22 cellular contexts compared by ENCODE assay signal in the genomic region with DNA sequence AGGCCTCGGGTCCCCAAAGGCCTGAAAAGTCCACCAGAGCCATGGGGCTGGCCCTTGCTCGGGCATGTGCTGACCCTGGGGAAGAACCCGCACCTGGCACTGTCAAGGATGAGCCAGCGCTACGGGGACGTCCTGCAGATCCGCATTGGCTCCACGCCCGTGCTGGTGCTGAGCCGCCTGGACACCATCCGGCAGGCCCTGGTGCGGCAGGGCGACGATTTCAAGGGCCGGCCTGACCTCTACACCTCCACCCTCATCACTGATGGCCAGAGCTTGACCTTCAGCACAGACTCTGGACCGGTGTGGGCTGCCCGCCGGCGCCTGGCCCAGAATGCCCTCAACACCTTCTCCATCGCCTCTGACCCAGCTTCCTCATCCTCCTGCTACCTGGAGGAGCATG. TPM values are rescaled to one million over a fixed set of nuclear protein-coding genes. Genes with fewer than 3 reads are reported as not detected.
DNase-seq lines count a peak whose midpoint lies in the region; ATAC-seq and TF ChIP-seq lines count a peak whose summit lies in the region.
"Had no signal": no experiment of that assay in that cellular context is flagged by ENCODE, and none has a peak within 500 bp of the region (broad histone marks: within the 10 kb centered on the region; RNA-seq: fewer than 3 reads in every experiment).

No MANE protein-coding gene starts in this region.

- CTCF ChIA-PET in WTC11 (lab: Charles Lee), result interaction anchor here (0.5 to 5.8 kb wide), 5 partner anchors 13 to 580 kb away, joined by 3 to 56 read pairs (median 6); no protein-coding TSS in a partner anchor

- H3K4me3 Mint-ChIP-seq in WTC11, result no peak overlapping the region
- H3K4me3 Mint-ChIP-seq: B cell; CD4-positive, CD25-positive, alpha-beta regulatory T cell; CD8-positive, alpha-beta T cell; H9; HFFc6 had no signal

- ATAC-seq in WTC11 (no peak), left lobe of liver (peak; percentile 84), right lobe of liver (peak; percentile 82 to 90 (median 87)), GM19395 (IDR thresholded peaks at IDR 0.05; ENCODE audit: unreplicated experiment) (no peak)
- ATAC-seq: CD8-positive, alpha-beta T cell; GM12878 had no signal

- no peak overlapping the region for H3K27ac Mint-ChIP-seq in WTC11
- H3K27ac Mint-ChIP-seq: B cell; CD4-positive, CD25-positive, alpha-beta regulatory T cell; CD8-positive, alpha-beta T cell; H9; HFFc6 had no signal

- intact Hi-C loops in right lobe of liver (cut with DNase I), result no loop called here

- no peaks in the 10 kb centered on the region for H3K36me3 Mint-ChIP-seq in WTC11
- H3K36me3 Mint-ChIP-seq: CD4-positive, CD25-positive, alpha-beta regulatory T cell; CD8-positive, alpha-beta T cell had no signal

- H3K27me3 Mint-ChIP-seq in WTC11 (ENCODE audit: low read depth), result peaks cover 6% of the 10 kb centered on the region

- H3K36me3 ChIP-seq in right lobe of liver, result peaks cover 0 to 8% (median 0%) of the 10 kb centered on the region in 4 donors
- no peaks in the 10 kb centered on the region for H3K36me3 ChIP-seq in Peyer's patch
- H3K36me3 ChIP-seq: BLaER1 had no signal

- WGBS in right lobe of liver (ENCODE audit: insufficient coverage, low coverage, low lambda C conversion rate, missing lambda C conversion rate), result 20% methylated on average over 1 of the region's 20 CpGs

- H3K4me1 Mint-ChIP-seq in WTC11, result peaks cover 7% of the 10 kb centered on the region; the same call in 1 of the 2 replicates
- H3K4me1 Mint-ChIP-seq: B cell; CD4-positive, CD25-positive, alpha-beta regulatory T cell had no signal

- no peak for TF ChIP-seq CTCF in WTC11 (IDR thresholded peaks at IDR 0.05)
- TF ChIP-seq CTCF in right lobe of liver (IDR thresholded peaks at IDR 0.05), result no peak
- no peak for TF ChIP-seq CTCF in Peyer's patch (IDR thresholded peaks at IDR 0.05)

- no peaks in the 10 kb centered on the region for H3K27me3 ChIP-seq in right lobe of liver
- H3K27me3 ChIP-seq in Peyer's patch, result no peaks in the 10 kb centered on the region
- H3K27me3 ChIP-seq: BLaER1 had no signal

- DNase-seq in WTC11 (ENCODE audit: low spot score), result no peak
- DNase-seq in left lobe of liver (ENCODE audit: low spot score), result peak; percentile 92
- DNase-seq in right lobe of liver, result peak; percentile 86 to 94 (median 92)
- DNase-seq in Peyer's patch, result no peak
- no peak for DNase-seq in G401 (ENCODE audit: low spot score)
- DNase-seq: Caco-2; CD4-positive, CD25-positive, alpha-beta regulatory T cell; CD8-positive, alpha-beta T cell; DMS153; DND-41; GDM1; GM23248; H9; HFFc6 had no signal

- TF ChIP-seq POLR2A in right lobe of liver (IDR thresholded peaks at IDR 0.05) (no peak), Peyer's patch (IDR thresholded peaks at IDR 0.05) (no peak)

- in situ Hi-C loops in G401 (cut with HindIII; ENCODE audit: low sequenced_read_pairs), result loop anchor here (25.0 kb wide), 1 partner anchor 388 kb away; a partner anchor contains a TSS

- H3K4me1 ChIP-seq in right lobe of liver, result peaks cover 0 to 32% (median 13%) of the 10 kb centered on the region in 4 donors
- no peaks in the 10 kb centered on the region for H3K4me1 ChIP-seq in Peyer's patch
- H3K4me1 ChIP-seq: BLaER1, Caco-2 had no signal

- H3K9me3 ChIP-seq in right lobe of liver (no peaks in the 10 kb centered on the region), Peyer's patch (no peaks in the 10 kb centered on the region)
- H3K9me3 ChIP-seq: BLaER1, Caco-2 had no signal

- H3K4me3 ChIP-seq in right lobe of liver, result peak overlapping the region in 2 of 3 donors; percentile 42 to 48
- H3K4me3 ChIP-seq in Peyer's patch, result no peak overlapping the region
- H3K4me3 ChIP-seq: BLaER1, GM12878, GM23248 had no signal

- POLR2A ChIA-PET in WTC11 (lab: Charles Lee), result interaction anchor here (2.5 kb wide), 1 partner anchor 10 kb away, joined by 11 read pairs; no protein-coding TSS in a partner anchor

- no peaks in the 10 kb centered on the region for H3K9me3 Mint-ChIP-seq in WTC11
- H3K9me3 Mint-ChIP-seq: CD8-positive, alpha-beta T cell; H9; HFFc6 had no signal

- H3K27ac ChIP-seq in right lobe of liver (peak overlapping the region in 1 of 3 donors; percentile 42), Peyer's patch (no peak overlapping the region)
- H3K27ac ChIP-seq: BLaER1, C4-2B, GM23248 had no signal

TF ChIP-seq in WTC11, 78 proteins besides CTCF, POLR2A, EP300 and RAD21:
- TF ChIP-seq, protein P1, sequence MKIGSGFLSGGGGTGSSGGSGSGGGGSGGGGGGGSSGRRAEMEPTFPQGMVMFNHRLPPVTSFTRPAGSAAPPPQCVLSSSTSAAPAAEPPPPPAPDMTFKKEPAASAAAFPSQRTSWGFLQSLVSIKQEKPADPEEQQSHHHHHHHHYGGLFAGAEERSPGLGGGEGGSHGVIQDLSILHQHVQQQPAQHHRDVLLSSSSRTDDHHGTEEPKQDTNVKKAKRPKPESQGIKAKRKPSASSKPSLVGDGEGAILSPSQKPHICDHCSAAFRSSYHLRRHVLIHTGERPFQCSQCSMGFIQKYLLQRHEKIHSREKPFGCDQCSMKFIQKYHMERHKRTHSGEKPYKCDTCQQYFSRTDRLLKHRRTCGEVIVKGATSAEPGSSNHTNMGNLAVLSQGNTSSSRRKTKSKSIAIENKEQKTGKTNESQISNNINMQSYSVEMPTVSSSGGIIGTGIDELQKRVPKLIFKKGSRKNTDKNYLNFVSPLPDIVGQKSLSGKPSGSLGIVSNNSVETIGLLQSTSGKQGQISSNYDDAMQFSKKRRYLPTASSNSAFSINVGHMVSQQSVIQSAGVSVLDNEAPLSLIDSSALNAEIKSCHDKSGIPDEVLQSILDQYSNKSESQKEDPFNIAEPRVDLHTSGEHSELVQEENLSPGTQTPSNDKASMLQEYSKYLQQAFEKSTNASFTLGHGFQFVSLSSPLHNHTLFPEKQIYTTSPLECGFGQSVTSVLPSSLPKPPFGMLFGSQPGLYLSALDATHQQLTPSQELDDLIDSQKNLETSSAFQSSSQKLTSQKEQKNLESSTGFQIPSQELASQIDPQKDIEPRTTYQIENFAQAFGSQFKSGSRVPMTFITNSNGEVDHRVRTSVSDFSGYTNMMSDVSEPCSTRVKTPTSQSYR (CRISPR knock-in tag; IDR thresholded peaks at IDR 0.05), result no peak
- TF ChIP-seq FOXP1 (CRISPR knock-in tag; IDR thresholded peaks at IDR 0.05; ENCODE audit: borderline replicate concordance), result peak; percentile 44; the same call in 1 of the 2 replicates

RNA-seq across cellular contexts. Expression of a gene that starts 1.2 kb away (rescaled TPM):
- total RNA-seq in WTC11 (2021) (0.07 TPM in 1 of 3 replicates, not detected in the others), left lobe of liver (120 TPM), right lobe of liver (100 to 1,000 TPM in 2 of 6 experiments, 10 to 100 TPM in 2, 1 to 10 TPM in 1, under 1 TPM in 1; 0.81 to 235 (median 65.0) TPM), Peyer's patch (not detected)
- total RNA-seq in G401 (2014; rRNA removed; shearing (Covaris generic)), result not detected in 2 replicates
- total RNA-seq: A172; A673; B cell; Caco-2; CD4-positive, CD25-positive, alpha-beta regulatory T cell; CD8-positive, alpha-beta T cell; GM12878; GM23248; H4; H9; HFFc6 had no signal

RNA-seq across cellular contexts. Expression of a gene that starts 24.5 kb away (rescaled TPM):
- total RNA-seq in WTC11 (2021), result 0.21 to 0.26 TPM (median 0.23 TPM) in 3 replicates
- 1.6 TPM for total RNA-seq in left lobe of liver
- total RNA-seq in right lobe of liver, result 10 to 100 TPM in 1 of 6 experiments, 1 to 10 TPM in 4, under 1 TPM in 1; 0.31 to 12.5 (median 2.9) TPM
- total RNA-seq in Peyer's patch, result 1 to 10 TPM in 1 of 4 donors, under 1 TPM in 1, not detected in 2; 0.70 to 3.3 TPM
- not detected in 2 replicates for total RNA-seq in G401 (2014; rRNA removed; shearing (Covaris generic))
- total RNA-seq: B cell; CD4-positive, CD25-positive, alpha-beta regulatory T cell; CD8-positive, alpha-beta T cell; GM23248; HFFc6 had no signal

RNA-seq across cellular contexts. Expression of a gene that starts 32.0 kb away (rescaled TPM):
- total RNA-seq in WTC11 (2021) (55.1 to 55.9 TPM (median 55.3 TPM) in 3 replicates), left lobe of liver (32.7 TPM), right lobe of liver (10 to 100 TPM; 22.2 to 50.9 (median 32.7) TPM), Peyer's patch (100 to 1,000 TPM in 1 of 4 donors, 10 to 100 TPM in 3; 53.8 to 122 (median 66.2) TPM)
- total RNA-seq in G401 (2014; rRNA removed; shearing (Covaris generic)), result 27.8 and 31.3 TPM in 2 replicates

RNA-seq across cellular contexts. Expression of a gene that starts 54.0 kb away (rescaled TPM):
- total RNA-seq in WTC11 (2021), result 45.6 to 54.7 TPM (median 50.6 TPM) in 3 replicates
- 13.4 TPM for total RNA-seq in left lobe of liver
- 10 to 100 TPM; 10.9 to 16.2 (median 11.8) TPM for total RNA-seq in right lobe of liver
- 10 to 100 TPM; 23.5 to 43.7 (median 32.2) TPM for total RNA-seq in Peyer's patch
- 27.7 and 28.2 TPM in 2 replicates for total RNA-seq in G401 (2014; rRNA removed; shearing (Covaris generic))

Comparison
In these comparisons a context has a peak if more than half of its experiments do, and no peak if none do; other contexts are left out.
1. ATAC-seq: peak in left lobe of liver (single experiment) and right lobe of liver (4 of 4); none in WTC11 (single experiment) and GM19395 (single experiment).
2. DNase-seq: peak in left lobe of liver (single experiment) and right lobe of liver (3 of 3); none in WTC11 (single experiment), Peyer's patch (0 of 3) and G401 (single experiment).
3. H3K4me3 ChIP-seq: peak in right lobe of liver (2 of 3); none in Peyer's patch (0 of 4).